In genomic region chr17:80228477-80228876, GRCh38 we compare ENCODE assay signal across 19 cellular contexts. TPM values are rescaled to one million over a fixed set of nuclear protein-coding genes. Genes with fewer than 3 reads are reported as not detected.
DNase-seq lines count a peak whose midpoint lies in the region; ATAC-seq and TF ChIP-seq lines count a peak whose summit lies in the region.
"Had no signal": no experiment of that assay in that cellular context is flagged by ENCODE, and none has a peak within 500 bp of the region (broad histone marks: within the 10 kb centered on the region; RNA-seq: fewer than 3 reads in every experiment).

No MANE protein-coding gene starts in this region.

- no peak for TF ChIP-seq CTCF in RWPE1 (conservative IDR thresholded peaks at IDR 0.05; ENCODE audit: low read depth)

- CTCF ChIA-PET in RWPE1 (lab: Yijun Ruan, JAX): no interaction called here

- peaks cover 10% of the 10 kb centered on the region for H3K4me1 Mint-ChIP-seq in stimulated activated effector memory CD8-positive, alpha-beta T cell treated with anti-CD3 and anti-CD28 coated beads, Interleukin-12 subunit alpha, Interleukin-12 subunit beta, amount 100 ng/mL, for 72 hours
- H3K4me1 Mint-ChIP-seq: B cell had no signal

- peaks cover 26% of the 10 kb centered on the region for H3K36me3 Mint-ChIP-seq in stimulated activated effector memory CD8-positive, alpha-beta T cell treated with anti-CD3 and anti-CD28 coated beads, Interleukin-12 subunit alpha, Interleukin-12 subunit beta, amount 100 ng/mL, for 72 hours

- ATAC-seq in Right ventricle myocardium inferior (no peak), left cardiac atrium (no peak), GM18517 (IDR thresholded peaks at IDR 0.05; ENCODE audit: unreplicated experiment) (no peak)
- ATAC-seq in stimulated activated effector memory CD8-positive, alpha-beta T cell treated with anti-CD3 and anti-CD28 coated beads, Interleukin-12 subunit alpha, Interleukin-12 subunit beta, amount 100 ng/mL, for 72 hours: no peak
- ATAC-seq: CD8-positive, alpha-beta T cell had no signal

- peaks cover 11% of the 10 kb centered on the region for H3K9me3 Mint-ChIP-seq in stimulated activated effector memory CD8-positive, alpha-beta T cell treated with anti-CD3 and anti-CD28 coated beads, Interleukin-12 subunit alpha, Interleukin-12 subunit beta, amount 100 ng/mL, for 72 hours

- H3K27ac ChIP-seq in RWPE1: peak overlapping the region; percentile 13; the same call in 1 of the 2 replicates
- H3K27ac ChIP-seq: 22Rv1, BLaER1, C4-2B, GM23248 had no signal

- intact Hi-C loops in Right ventricle myocardium inferior (cut with DNase I): no loop called here
- intact Hi-C loops in left cardiac atrium (cut with DNase I): no loop called here

- DNase-seq in Right ventricle myocardium inferior (ENCODE audit: missing footprints) (peak; percentile 47), left cardiac atrium (no peak), RWPE1 (ENCODE audit: low spot score) (no peak), epidermal melanocyte (ENCODE audit: insufficient read length, low spot score) (peak; percentile 4)
- no peak for DNase-seq in stimulated activated effector memory CD8-positive, alpha-beta T cell treated with anti-CD3 and anti-CD28 coated beads, Interleukin-12 subunit alpha, Interleukin-12 subunit beta, amount 100 ng/mL, for 72 hours (ENCODE audit: low spot score in 2 of 2)
- DNase-seq: Caco-2; CD4-positive, CD25-positive, alpha-beta regulatory T cell; CD8-positive, alpha-beta T cell; DMS153; DND-41; GM23248; H7; HCEC 1CT had no signal

- H3K4me3 Mint-ChIP-seq in stimulated activated effector memory CD8-positive, alpha-beta T cell treated with anti-CD3 and anti-CD28 coated beads, Interleukin-12 subunit alpha, Interleukin-12 subunit beta, amount 100 ng/mL, for 72 hours: no peak overlapping the region
- H3K4me3 Mint-ChIP-seq: B cell; CD4-positive, CD25-positive, alpha-beta regulatory T cell; CD8-positive, alpha-beta T cell had no signal

- POLR2A ChIA-PET in RWPE1 (lab: Yijun Ruan, JAX; ENCODE audit: low non-redundant PET): no interaction called here

- no peak overlapping the region for H3K27ac Mint-ChIP-seq in stimulated activated effector memory CD8-positive, alpha-beta T cell treated with anti-CD3 and anti-CD28 coated beads, Interleukin-12 subunit alpha, Interleukin-12 subunit beta, amount 100 ng/mL, for 72 hours
- H3K27ac Mint-ChIP-seq: B cell; CD8-positive, alpha-beta T cell had no signal

RNA-seq across cellular contexts. Expression of gene SLC26A11, which starts 8.2 kb away (rescaled TPM):
- total RNA-seq in Right ventricle myocardium inferior (3.9 TPM), left cardiac atrium (1 to 10 TPM; 6.4 to 6.6 TPM)

RNA-seq across cellular contexts. Expression of gene SGSH, which starts 8.3 kb away (rescaled TPM):
- total RNA-seq in Right ventricle myocardium inferior (12.4 TPM), left cardiac atrium (10 to 100 TPM; 18.0 to 23.0 TPM)

RNA-seq across cellular contexts. Expression of gene RNF213, which starts 32.2 kb away (rescaled TPM):
- 28.6 TPM for total RNA-seq in Right ventricle myocardium inferior
- 10 to 100 TPM; 43.4 to 48.4 TPM for total RNA-seq in left cardiac atrium

RNA-seq across cellular contexts. Expression of gene CARD14, which starts 58.6 kb away (rescaled TPM):
- total RNA-seq in Right ventricle myocardium inferior (not detected), left cardiac atrium (not detected)
- total RNA-seq: B cell; CD4-positive, CD25-positive, alpha-beta regulatory T cell; CD8-positive, alpha-beta T cell; GM23248; H1 had no signal

Comparison
In these comparisons a context has a peak if more than half of its experiments do, and no peak if none do; other contexts are left out.
1. DNase-seq: peak in Right ventricle myocardium inferior (single experiment) and epidermal melanocyte (single experiment); none in left cardiac atrium (single experiment), RWPE1 (single experiment) and stimulated activated effector memory CD8-positive, alpha-beta T cell treated with anti-CD3 and anti-CD28 coated beads, Interleukin-12 subunit alpha, Interleukin-12 subunit beta, amount 100 ng/mL, for 72 hours (0 of 2).